Comparison of ENCODE assay signal across 19 cellular contexts in the genomic region with DNA sequence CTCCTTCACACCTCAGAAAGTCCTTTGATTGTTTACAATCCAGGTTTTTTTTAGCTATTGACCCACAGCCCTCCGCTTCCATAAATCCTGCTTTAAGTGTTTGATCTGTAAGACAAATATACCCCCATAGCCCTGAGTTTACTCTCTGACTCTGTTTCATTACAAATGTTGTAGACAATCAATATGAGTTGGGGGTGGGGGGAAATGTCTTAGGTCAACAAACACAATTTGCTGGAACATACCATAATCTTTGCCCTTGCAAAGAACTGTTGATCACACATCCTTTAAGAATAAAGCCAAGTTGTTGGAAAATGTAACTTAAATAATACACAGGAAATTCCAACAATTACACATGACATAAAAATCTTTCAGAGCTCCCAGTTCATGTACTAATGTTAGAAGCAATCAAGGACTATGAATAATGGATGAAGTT.
DNase-seq lines count a peak whose midpoint lies in the region; ATAC-seq and TF ChIP-seq lines count a peak whose summit lies in the region.
"Had no signal": no experiment of that assay in that cellular context is flagged by ENCODE, and none has a peak within 500 bp of the region (broad histone marks: within the 10 kb centered on the region; RNA-seq: fewer than 3 reads in every experiment).

No MANE protein-coding gene starts in this region.

- peaks cover 66% of the 10 kb centered on the region for H3K4me1 ChIP-seq in A673 (ENCODE audit: insufficient read depth, low read length, poor library complexity, severe bottlenecking)
- no peaks in the 10 kb centered on the region for H3K4me1 ChIP-seq in lower lobe of right lung
- H3K4me1 ChIP-seq: breast epithelium, neural progenitor cell had no signal

- H3K27ac ChIP-seq in A673 (ENCODE audit: low read depth, low read length, poor library complexity, severe bottlenecking) (peak overlapping the region; percentile 89), lower lobe of right lung (no peak overlapping the region)
- H3K27ac ChIP-seq: breast epithelium, neural progenitor cell had no signal

- intact Hi-C loops in A673 (cut with micrococcal nuclease; ENCODE audit: unreplicated experiment) (no loop called here), lower lobe of right lung (cut with DNase I) (no loop called here)

- H3K9me3 ChIP-seq in A673 (ENCODE audit: low read depth, low read length, poor library complexity, severe bottlenecking) (no peaks in the 10 kb centered on the region), lower lobe of right lung (no peaks in the 10 kb centered on the region)
- H3K9me3 ChIP-seq: breast epithelium had no signal

- BruUV-seq in A673 (replicated peaks; lab: Mats Ljungman, UMichigan): no TSS peak

- H3K4me3 ChIP-seq in A673 (ENCODE audit: low read depth, low read length, poor library complexity, severe bottlenecking) (peak overlapping the region; percentile 3), lower lobe of right lung (no peak overlapping the region)
- H3K4me3 ChIP-seq: breast epithelium, neural progenitor cell had no signal

- ATAC-seq in GM21526 (IDR thresholded peaks at IDR 0.05; ENCODE audit: low FRiP score, unreplicated experiment) (no peak), lower lobe of right lung (no peak)
- ATAC-seq: activated CD8-positive, alpha-beta T cell treated with anti-CD3 and anti-CD28 coated beads for 36 hours; activated T-cell treated with anti-CD3 and anti-CD28 coated beads, Interleukin-2, amount 50 U/mL, for 72 hours; T-cell had no signal

- H3K36me3 ChIP-seq in A673 (ENCODE audit: insufficient read depth, low read length, poor library complexity, severe bottlenecking): no peaks in the 10 kb centered on the region
- no peaks in the 10 kb centered on the region for H3K36me3 ChIP-seq in lower lobe of right lung
- H3K36me3 ChIP-seq: breast epithelium, neural progenitor cell had no signal

- POLR2A ChIA-PET in A673 (lab: Charles Lee; ENCODE audit: low non-redundant PET): interaction anchor here (0.6 kb wide), 1 partner anchor 134 kb away, joined by 3 read pairs; no protein-coding TSS in a partner anchor

- DNase-seq in A673 (ENCODE audit: low spot score) (peak; percentile 91), HCEC 1CT (peak; percentile 41), SHP77 treated with DMSO at 0.1 percent for 48 hours (lab: John Stamatoyannopoulos, UW) (peak; percentile 29), foreskin melanocyte (peak; percentile 48), SW480 (ENCODE audit: low spot score) (no peak), lower lobe of right lung (no peak)
- no peak for DNase-seq in activated effector memory CD4-positive, alpha-beta T cell treated with Interleukin-2 at 50 U/mL for 16 hours
- DNase-seq: ACHN; activated CD8-positive, alpha-beta T cell treated with anti-CD3 and anti-CD28 coated beads for 36 hours; activated T-cell treated with anti-CD3 and anti-CD28 coated beads, Interleukin-2, amount 50 U/mL, for 72 hours; CD4-positive, CD25-positive, alpha-beta regulatory T cell; kidney glomerular epithelial cell; mesendoderm; MM.1S; NCI-H2171 treated with DMSO at 0.1 percent for 48 hours; T-cell had no signal

- CTCF ChIA-PET in A673 (lab: Charles Lee): no interaction called here

- no peak for TF ChIP-seq CTCF in A673 (conservative IDR thresholded peaks at IDR 0.05; ENCODE audit: low read depth, low read length)
- no peak for TF ChIP-seq CTCF in lower lobe of right lung (IDR thresholded peaks at IDR 0.05)

- H3K27me3 ChIP-seq in A673 (replicated peaks; ENCODE audit: insufficient read depth, low read depth, low read length, poor library complexity) (no peaks in the 10 kb centered on the region), lower lobe of right lung (ENCODE audit: low read depth) (no peaks in the 10 kb centered on the region)
- H3K27me3 ChIP-seq: breast epithelium, neural progenitor cell had no signal

Comparison
In these comparisons a context has a peak if more than half of its experiments do, and no peak if none do; other contexts are left out.
1. DNase-seq: peak in A673 (single experiment), HCEC 1CT (single experiment), SHP77 treated with DMSO at 0.1 percent for 48 hours (single experiment) and foreskin melanocyte (single experiment); none in SW480 (single experiment), activated effector memory CD4-positive, alpha-beta T cell treated with Interleukin-2 at 50 U/mL for 16 hours (single experiment) and lower lobe of right lung (single experiment).